Comparison of ENCODE assay signal across 16 cellular contexts in the genomic region with DNA sequence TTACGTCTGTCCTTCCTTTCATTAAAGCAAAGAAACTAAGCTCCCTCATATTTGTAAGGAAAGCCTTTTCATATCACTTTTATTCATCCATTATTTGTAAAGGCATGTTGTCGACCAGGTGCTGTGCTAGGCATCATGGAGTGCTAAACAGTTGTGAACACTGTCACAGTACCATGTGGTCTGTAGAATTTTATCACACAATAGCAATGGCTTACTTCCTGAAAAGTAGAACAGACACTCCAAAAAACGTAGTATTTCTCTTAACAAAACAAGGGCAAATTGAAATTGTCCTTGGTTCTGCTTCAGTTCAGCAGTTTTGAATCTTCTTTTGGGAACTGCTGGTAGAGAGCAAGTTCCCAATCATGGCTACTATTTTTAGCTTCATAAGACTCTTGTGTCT.
DNase-seq lines count a peak whose midpoint lies in the region; ATAC-seq, FAIRE-seq and TF ChIP-seq lines count a peak whose summit lies in the region.
"Had no signal": no experiment of that assay in that cellular context is flagged by ENCODE, and none has a peak within 500 bp of the region (broad histone marks: within the 10 kb centered on the region; RNA-seq: fewer than 3 reads in every experiment).

No MANE protein-coding gene starts in this region.

- H3K4me2 ChIP-seq in OCI-LY7 (ENCODE audit: low read length), result no peak overlapping the region
- no peak overlapping the region for H3K4me2 ChIP-seq in GM12878 (ENCODE audit: control insufficient read depth, insufficient read depth)
- H3K4me2 ChIP-seq: BLaER1 had no signal

- SMC1A ChIA-PET in GM12878 (lab: Charles Lee; ENCODE audit: uncharacterized antibody, unreplicated experiment), result interaction anchor here (1.0 to 2.4 kb wide), 10 partner anchors 9 to 339 kb away, joined by 3 to 25 read pairs (median 8); no protein-coding TSS in a partner anchor

- no peaks in the 10 kb centered on the region for H3K9me2 ChIP-seq in OCI-LY7 (ENCODE audit: insufficient read depth, low read length)

- no peak for TF ChIP-seq EP300 in GM12878 (IDR thresholded peaks at IDR 0.05; ENCODE audit: borderline replicate concordance in 1 of 2, control insufficient read depth in 1 of 2, low read depth in 2 of 2, low read length in 2 of 2)

- POLR2A ChIA-PET in OCI-LY7 (lab: Charles Lee) (interaction anchor here (0.7 to 2.0 kb wide), 3 partner anchors 9 to 44 kb away, joined by 3 to 6 read pairs (median 4); no protein-coding TSS in a partner anchor), GM12878 (lab: Charles Lee) (interaction anchor here (1.0 to 2.0 kb wide), 8 partner anchors 7 to 46 kb away, joined by 3 to 9 read pairs (median 4); no protein-coding TSS in a partner anchor)

- FAIRE-seq in GM12878 (lab: Jason Lieb, UNC) (no peak), RCC 7860 (lab: Jason Lieb, UNC) (no peak)

- CTCF ChIA-PET in OCI-LY7 (lab: Charles Lee; ENCODE audit: unreplicated experiment), result interaction anchor here (0.5 kb wide), 1 partner anchor 76 kb away, joined by 3 read pairs; no protein-coding TSS in a partner anchor
- CTCF ChIA-PET in GM12878 (lab: Yijun Ruan, JAX), result interaction anchor here (1.2 kb wide), 2 partner anchors 9 to 15 kb away, joined by 3 to 4 read pairs; no protein-coding TSS in a partner anchor

- no peak overlapping the region for H3K9ac ChIP-seq in GM12878 (ENCODE audit: control insufficient read depth, insufficient read depth, low read length)
- H3K9ac ChIP-seq: BLaER1 had no signal

- H4K20me1 ChIP-seq in OCI-LY7 (ENCODE audit: insufficient read depth, low read length) (no peaks in the 10 kb centered on the region), GM12878 (ENCODE audit: control insufficient read depth, insufficient read depth) (no peaks in the 10 kb centered on the region)
- H4K20me1 ChIP-seq: BLaER1 had no signal

- H3K27me3 ChIP-seq in GM12878 (replicated peaks in 1 of 2; ENCODE audit: control insufficient read depth in 2 of 2, insufficient read depth in 2 of 2, low read length in 1 of 2) (no peaks in the 10 kb centered on the region), left lung (no peaks in the 10 kb centered on the region)
- H3K27me3 ChIP-seq: BLaER1 had no signal

- no peaks in the 10 kb centered on the region for H3K79me2 ChIP-seq in OCI-LY7 (ENCODE audit: insufficient read depth, low read depth, low read length)
- no peaks in the 10 kb centered on the region for H3K79me2 ChIP-seq in GM12878 (ENCODE audit: control insufficient read depth, insufficient read depth, low read length)

- peak; percentile 20 for ATAC-seq in left ventricle myocardium superior
- no peak for ATAC-seq in Right ventricle myocardium inferior
- peak; percentile 40; the same call in 1 of the 3 replicates for ATAC-seq in GM12878
- ATAC-seq in left lung, result no peak

- TF ChIP-seq RAD21 in GM12878 (IDR thresholded peaks at IDR 0.05; ENCODE audit: insufficient read depth, low read depth, low read length), result no peak

- no peak for DNase-seq in left ventricle myocardium superior
- DNase-seq in Right ventricle myocardium inferior (ENCODE audit: missing footprints), result no peak
- DNase-seq in OCI-LY7 (ENCODE audit: low spot score), result no peak
- DNase-seq in GM12878 (ENCODE audit: low read depth, low spot score), result no peak
- no peak for DNase-seq in UCSD-AML1 (lab: John Stamatoyannopoulos, UW; ENCODE audit: unreplicated experiment)
- DNase-seq in left lung, result no peak
- DNase-seq in activated naive CD4-positive, alpha-beta T cell (lab: John Stamatoyannopoulos, UW), result no peak
- DNase-seq in RCC 7860 (ENCODE audit: low spot score), result no peak
- DNase-seq: 8988T; CD4-positive, alpha-beta memory T cell; DMS153; DMS79; GDM1; HCEC 1CT; IMR-90 had no signal

- intact Hi-C loops in left ventricle myocardium superior (cut with micrococcal nuclease), result no loop called here
- intact Hi-C loops in Right ventricle myocardium inferior (cut with DNase I), result no loop called here
- intact Hi-C loops in OCI-LY7 (cut with micrococcal nuclease; ENCODE audit: unreplicated experiment), result no loop called here
- intact Hi-C loops in GM12878 (cut with micrococcal nuclease; ENCODE audit: unreplicated experiment), result no loop called here
- intact Hi-C loops in left lung (cut with DNase I), result no loop called here

- no peaks in the 10 kb centered on the region for H3K4me1 ChIP-seq in OCI-LY7 (ENCODE audit: insufficient read depth, low read length, poor library complexity, severe bottlenecking)
- H3K4me1 ChIP-seq in GM12878 (ENCODE audit: control insufficient read depth, insufficient read depth, low read length), result no peaks in the 10 kb centered on the region
- no peaks in the 10 kb centered on the region for H3K4me1 ChIP-seq in left lung
- H3K4me1 ChIP-seq: BLaER1 had no signal

- no peak overlapping the region for H3K27ac ChIP-seq in OCI-LY7 (ENCODE audit: low read depth, low read length, poor library complexity, severe bottlenecking)
- no peak overlapping the region for H3K27ac ChIP-seq in GM12878 (ENCODE audit: control insufficient read depth, insufficient read depth)
- no peak overlapping the region for H3K27ac ChIP-seq in left lung
- H3K27ac ChIP-seq: BLaER1 had no signal

- in situ Hi-C loops in GM12878 (cut with MboI), result no loop called here

- no peak for TF ChIP-seq POLR2A in GM12878 (IDR thresholded peaks at IDR 0.05; ENCODE audit: low read depth, low read length)

- RAD21 ChIA-PET in GM12878 (lab: Charles Lee; ENCODE audit: unreplicated experiment), result interaction anchor here (1.1 to 2.4 kb wide), 6 partner anchors 9 to 171 kb away, joined by 3 to 12 read pairs (median 4); no protein-coding TSS in a partner anchor

- H3K9me3 ChIP-seq in OCI-LY7 (ENCODE audit: low read length) (no peaks in the 10 kb centered on the region), GM12878 (replicated peaks; ENCODE audit: control insufficient read depth, insufficient read depth, low read length) (no peaks in the 10 kb centered on the region; the same call in 2 of the 3 replicates), left lung (no peaks in the 10 kb centered on the region)
- H3K9me3 ChIP-seq: BLaER1 had no signal

- WGBS in GM12878 (ENCODE audit: insufficient coverage, insufficient replicate concordance, low lambda C conversion rate, missing lambda C conversion rate), result 13% methylated on average over 3 of the region's 3 CpGs

- no peak overlapping the region for H3K4me3 ChIP-seq in OCI-LY7 (ENCODE audit: low read depth, low read length, poor library complexity, severe bottlenecking)
- H3K4me3 ChIP-seq in GM12878, result no peak overlapping the region
- H3K4me3 ChIP-seq in left lung, result no peak overlapping the region
- H3K4me3 ChIP-seq: BLaER1 had no signal

- no peaks in the 10 kb centered on the region for H3K36me3 ChIP-seq in OCI-LY7 (ENCODE audit: insufficient read depth, low read length)
- H3K36me3 ChIP-seq in GM12878 (ENCODE audit: control insufficient read depth in 2 of 2, insufficient read depth in 2 of 2, low read length in 1 of 2), result no peaks in the 10 kb centered on the region
- H3K36me3 ChIP-seq in left lung, result no peaks in the 10 kb centered on the region
- H3K36me3 ChIP-seq: BLaER1 had no signal

- peak overlapping the region; percentile 37; the same call in 1 of the 2 replicates for H2AFZ ChIP-seq in OCI-LY7 (ENCODE audit: low read length)
- no peak overlapping the region for H2AFZ ChIP-seq in GM12878 (ENCODE audit: control insufficient read depth, low read depth, low read length)

- TF ChIP-seq CTCF in OCI-LY7 (conservative IDR thresholded peaks at IDR 0.05; ENCODE audit: low read length) (no peak), GM12878 (IDR thresholded peaks at IDR 0.05 in 2 of 3, conservative IDR thresholded peaks at IDR 0.05 in 1 of 3; ENCODE audit: control insufficient read depth in 2 of 3, extremely low read depth in 1 of 3, insufficient read depth in 1 of 3, low read depth in 3 of 3, low read length in 3 of 3) (no peak), left lung (IDR thresholded peaks at IDR 0.05) (no peak)

- BruUV-seq in OCI-LY7 (replicated peaks; lab: Mats Ljungman, UMichigan), result no TSS peak
- BruUV-seq in GM12878 (replicated peaks; lab: Mats Ljungman, UMichigan), result no TSS peak

TF ChIP-seq in GM12878, 131 proteins besides CTCF, POLR2A, EP300 and RAD21 (continues in another document):
- TF ChIP-seq TCF12 (IDR thresholded peaks at IDR 0.05; ENCODE audit: low read depth, low read length) (no peak), ZNF274 (IDR thresholded peaks at IDR 0.05; ENCODE audit: insufficient read depth, insufficient read length) (no peak), BMI1 (IDR thresholded peaks at IDR 0.05; ENCODE audit: borderline replicate concordance) (no peak)
- TF ChIP-seq, protein P1, sequence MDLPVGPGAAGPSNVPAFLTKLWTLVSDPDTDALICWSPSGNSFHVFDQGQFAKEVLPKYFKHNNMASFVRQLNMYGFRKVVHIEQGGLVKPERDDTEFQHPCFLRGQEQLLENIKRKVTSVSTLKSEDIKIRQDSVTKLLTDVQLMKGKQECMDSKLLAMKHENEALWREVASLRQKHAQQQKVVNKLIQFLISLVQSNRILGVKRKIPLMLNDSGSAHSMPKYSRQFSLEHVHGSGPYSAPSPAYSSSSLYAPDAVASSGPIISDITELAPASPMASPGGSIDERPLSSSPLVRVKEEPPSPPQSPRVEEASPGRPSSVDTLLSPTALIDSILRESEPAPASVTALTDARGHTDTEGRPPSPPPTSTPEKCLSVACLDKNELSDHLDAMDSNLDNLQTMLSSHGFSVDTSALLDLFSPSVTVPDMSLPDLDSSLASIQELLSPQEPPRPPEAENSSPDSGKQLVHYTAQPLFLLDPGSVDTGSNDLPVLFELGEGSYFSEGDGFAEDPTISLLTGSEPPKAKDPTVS (IDR thresholded peaks at IDR 0.05; ENCODE audit: low read depth, low read length), result no peak

Comparison
In these comparisons a context has a peak if more than half of its experiments do, and no peak if none do; other contexts are left out.
1. ATAC-seq: peak in left ventricle myocardium superior (single experiment) and GM12878 (single experiment); none in Right ventricle myocardium inferior (single experiment) and left lung (single experiment).